In the genomic region with DNA sequence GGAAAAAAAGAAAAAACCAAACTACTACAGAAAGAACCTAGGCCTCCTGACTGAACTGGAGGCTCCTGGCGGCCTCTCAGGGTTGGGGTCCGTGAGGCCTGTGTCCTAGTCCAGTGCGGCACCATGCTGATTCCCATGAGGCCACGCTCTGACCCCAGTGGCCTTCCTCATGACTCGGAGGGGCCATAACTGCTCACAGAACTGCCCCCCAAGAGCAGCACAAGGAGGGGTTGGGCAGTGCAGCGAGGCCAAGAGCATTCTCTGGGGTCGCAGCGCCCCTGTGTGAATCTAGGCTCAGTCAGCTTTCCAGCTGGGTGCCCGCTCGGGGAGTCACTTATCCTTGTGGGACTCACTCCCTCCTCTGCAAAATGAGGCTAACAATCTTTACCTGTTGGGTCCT, we compare ENCODE assay signal across 1 cellular context.
TF ChIP-seq lines count a peak whose summit lies in the region.

No MANE protein-coding gene starts in this region.

TF ChIP-seq in GM12878, 131 proteins besides CTCF, POLR2A, EP300 and RAD21 (continued from another document):
- TF ChIP-seq, protein P1, sequence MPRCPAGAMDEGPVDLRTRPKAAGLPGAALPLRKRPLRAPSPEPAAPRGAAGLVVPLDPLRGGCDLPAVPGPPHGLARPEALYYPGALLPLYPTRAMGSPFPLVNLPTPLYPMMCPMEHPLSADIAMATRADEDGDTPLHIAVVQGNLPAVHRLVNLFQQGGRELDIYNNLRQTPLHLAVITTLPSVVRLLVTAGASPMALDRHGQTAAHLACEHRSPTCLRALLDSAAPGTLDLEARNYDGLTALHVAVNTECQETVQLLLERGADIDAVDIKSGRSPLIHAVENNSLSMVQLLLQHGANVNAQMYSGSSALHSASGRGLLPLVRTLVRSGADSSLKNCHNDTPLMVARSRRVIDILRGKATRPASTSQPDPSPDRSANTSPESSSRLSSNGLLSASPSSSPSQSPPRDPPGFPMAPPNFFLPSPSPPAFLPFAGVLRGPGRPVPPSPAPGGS (IDR thresholded peaks at IDR 0.05; ENCODE audit: borderline replicate concordance, insufficient read depth, low read depth, low read length, poor library complexity, severe bottlenecking), result no peak
- TF ChIP-seq MYC (IDR thresholded peaks at IDR 0.05; ENCODE audit: insufficient read depth, insufficient read length, insufficient replicate concordance, low read length, severe bottlenecking) (no peak), MXI1 (IDR thresholded peaks at IDR 0.05; ENCODE audit: low read depth, low read length) (no peak), EED (IDR thresholded peaks at IDR 0.05; ENCODE audit: low read depth) (no peak), SRF (IDR thresholded peaks at IDR 0.05; ENCODE audit: low read depth in 2 of 2, low read length in 2 of 2) (no peak)
- TF ChIP-seq, protein P2, sequence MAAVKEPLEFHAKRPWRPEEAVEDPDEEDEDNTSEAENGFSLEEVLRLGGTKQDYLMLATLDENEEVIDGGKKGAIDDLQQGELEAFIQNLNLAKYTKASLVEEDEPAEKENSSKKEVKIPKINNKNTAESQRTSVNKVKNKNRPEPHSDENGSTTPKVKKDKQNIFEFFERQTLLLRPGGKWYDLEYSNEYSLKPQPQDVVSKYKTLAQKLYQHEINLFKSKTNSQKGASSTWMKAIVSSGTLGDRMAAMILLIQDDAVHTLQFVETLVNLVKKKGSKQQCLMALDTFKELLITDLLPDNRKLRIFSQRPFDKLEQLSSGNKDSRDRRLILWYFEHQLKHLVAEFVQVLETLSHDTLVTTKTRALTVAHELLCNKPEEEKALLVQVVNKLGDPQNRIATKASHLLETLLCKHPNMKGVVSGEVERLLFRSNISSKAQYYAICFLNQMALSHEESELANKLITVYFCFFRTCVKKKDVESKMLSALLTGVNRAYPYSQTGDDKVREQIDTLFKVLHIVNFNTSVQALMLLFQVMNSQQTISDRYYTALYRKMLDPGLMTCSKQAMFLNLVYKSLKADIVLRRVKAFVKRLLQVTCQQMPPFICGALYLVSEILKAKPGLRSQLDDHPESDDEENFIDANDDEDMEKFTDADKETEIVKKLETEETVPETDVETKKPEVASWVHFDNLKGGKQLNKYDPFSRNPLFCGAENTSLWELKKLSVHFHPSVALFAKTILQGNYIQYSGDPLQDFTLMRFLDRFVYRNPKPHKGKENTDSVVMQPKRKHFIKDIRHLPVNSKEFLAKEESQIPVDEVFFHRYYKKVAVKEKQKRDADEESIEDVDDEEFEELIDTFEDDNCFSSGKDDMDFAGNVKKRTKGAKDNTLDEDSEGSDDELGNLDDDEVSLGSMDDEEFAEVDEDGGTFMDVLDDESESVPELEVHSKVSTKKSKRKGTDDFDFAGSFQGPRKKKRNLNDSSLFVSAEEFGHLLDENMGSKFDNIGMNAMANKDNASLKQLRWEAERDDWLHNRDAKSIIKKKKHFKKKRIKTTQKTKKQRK (IDR thresholded peaks at IDR 0.05; ENCODE audit: low read depth, low read length), result no peak
